Comparison of ENCODE assay signal across 2 cellular contexts in the genomic region with DNA sequence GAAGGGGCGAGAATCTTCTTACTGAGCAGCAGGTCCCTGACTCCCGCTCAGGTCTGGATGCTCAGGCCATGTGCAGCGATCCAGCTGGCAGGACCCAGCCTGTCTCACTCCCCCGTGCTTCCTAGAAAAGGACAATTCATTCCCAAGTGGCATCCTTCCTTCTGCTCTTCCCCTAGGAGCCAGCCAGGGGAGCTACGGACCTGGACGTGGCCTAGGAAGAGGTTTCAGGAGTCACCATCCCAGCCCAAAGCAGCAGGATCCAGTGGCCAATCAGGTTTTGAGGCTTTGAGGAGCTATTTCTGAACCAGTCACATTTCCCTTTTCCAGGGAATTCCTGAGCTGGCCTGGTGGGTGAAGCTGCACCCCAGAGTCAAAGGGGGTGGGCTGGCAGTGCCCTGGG.
TF ChIP-seq lines count a peak whose summit lies in the region.

No MANE protein-coding gene starts in this region.

TF ChIP-seq in HCT116, 20 proteins besides CTCF, POLR2A, EP300 and RAD21:
- TF ChIP-seq SP1 (IDR thresholded peaks at IDR 0.05; ENCODE audit: low read depth) (no peak), EZH2 (IDR thresholded peaks at IDR 0.05) (no peak), YY1 (IDR thresholded peaks at IDR 0.05; ENCODE audit: extremely low read depth, insufficient replicate concordance, low read depth, low read length) (no peak)
- TF ChIP-seq, protein P1, sequence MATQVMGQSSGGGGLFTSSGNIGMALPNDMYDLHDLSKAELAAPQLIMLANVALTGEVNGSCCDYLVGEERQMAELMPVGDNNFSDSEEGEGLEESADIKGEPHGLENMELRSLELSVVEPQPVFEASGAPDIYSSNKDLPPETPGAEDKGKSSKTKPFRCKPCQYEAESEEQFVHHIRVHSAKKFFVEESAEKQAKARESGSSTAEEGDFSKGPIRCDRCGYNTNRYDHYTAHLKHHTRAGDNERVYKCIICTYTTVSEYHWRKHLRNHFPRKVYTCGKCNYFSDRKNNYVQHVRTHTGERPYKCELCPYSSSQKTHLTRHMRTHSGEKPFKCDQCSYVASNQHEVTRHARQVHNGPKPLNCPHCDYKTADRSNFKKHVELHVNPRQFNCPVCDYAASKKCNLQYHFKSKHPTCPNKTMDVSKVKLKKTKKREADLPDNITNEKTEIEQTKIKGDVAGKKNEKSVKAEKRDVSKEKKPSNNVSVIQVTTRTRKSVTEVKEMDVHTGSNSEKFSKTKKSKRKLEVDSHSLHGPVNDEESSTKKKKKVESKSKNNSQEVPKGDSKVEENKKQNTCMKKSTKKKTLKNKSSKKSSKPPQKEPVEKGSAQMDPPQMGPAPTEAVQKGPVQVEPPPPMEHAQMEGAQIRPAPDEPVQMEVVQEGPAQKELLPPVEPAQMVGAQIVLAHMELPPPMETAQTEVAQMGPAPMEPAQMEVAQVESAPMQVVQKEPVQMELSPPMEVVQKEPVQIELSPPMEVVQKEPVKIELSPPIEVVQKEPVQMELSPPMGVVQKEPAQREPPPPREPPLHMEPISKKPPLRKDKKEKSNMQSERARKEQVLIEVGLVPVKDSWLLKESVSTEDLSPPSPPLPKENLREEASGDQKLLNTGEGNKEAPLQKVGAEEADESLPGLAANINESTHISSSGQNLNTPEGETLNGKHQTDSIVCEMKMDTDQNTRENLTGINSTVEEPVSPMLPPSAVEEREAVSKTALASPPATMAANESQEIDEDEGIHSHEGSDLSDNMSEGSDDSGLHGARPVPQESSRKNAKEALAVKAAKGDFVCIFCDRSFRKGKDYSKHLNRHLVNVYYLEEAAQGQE (IDR thresholded peaks at IDR 0.05; ENCODE audit: low read depth): no peak

TF ChIP-seq in H1, 55 proteins besides CTCF, POLR2A, EP300 and RAD21:
- no peak for TF ChIP-seq SP2 (IDR thresholded peaks at IDR 0.05; ENCODE audit: low read length)
- no peak for TF ChIP-seq HDAC6 (IDR thresholded peaks at IDR 0.05; ENCODE audit: low read depth, low read length)
- no peak for TF ChIP-seq CTBP2 (IDR thresholded peaks at IDR 0.05; ENCODE audit: borderline replicate concordance, insufficient read depth, insufficient read length, low read length)
- TF ChIP-seq POLR2AphosphoS5 (IDR thresholded peaks at IDR 0.05; ENCODE audit: low read depth, low read length): no peak
